Comparison of ENCODE assay signal across 18 cellular contexts in genomic region chr1:201673093-201673492, GRCh38.
"Had no signal": no experiment of that assay in that cellular context is flagged by ENCODE, and none has a peak within 500 bp of the region (broad histone marks: within the 10 kb centered on the region; RNA-seq: fewer than 3 reads in every experiment).

No MANE protein-coding gene starts in this region.

- H3K27ac Mint-ChIP-seq: activated naive CD4-positive, alpha-beta T cell treated with anti-CD3 and anti-CD28 coated beads, Interleukin-2, amount 50 U/mL, for 24 hours; dendritic cell treated with granulocyte-macrophage colony-stimulating factor and Interleukin-4, amounts not matched to agents 40 ng/mL and 50 ng/mL, for 4 days; naive B cell; stimulated activated effector memory CD8-positive, alpha-beta T cell treated with anti-CD3 and anti-CD28 coated beads, Interleukin-12 subunit alpha, Interleukin-12 subunit beta, amount 100 ng/mL, for 72 hours; stimulated activated naive CD8-positive, alpha-beta T cell treated with anti-CD3 and anti-CD28 coated beads, Interleukin-15, amount 100 ng/mL, for 72 hours; WTC11 had no signal

- H3K4me3 Mint-ChIP-seq: activated naive CD4-positive, alpha-beta T cell treated with anti-CD3 and anti-CD28 coated beads, Interleukin-2, amount 50 U/mL, for 24 hours; dendritic cell treated with granulocyte-macrophage colony-stimulating factor and Interleukin-4, amounts not matched to agents 40 ng/mL and 50 ng/mL, for 4 days; stimulated activated effector memory CD8-positive, alpha-beta T cell treated with anti-CD3 and anti-CD28 coated beads, Interleukin-12 subunit alpha, Interleukin-12 subunit beta, amount 100 ng/mL, for 72 hours; stimulated activated naive CD8-positive, alpha-beta T cell treated with anti-CD3 and anti-CD28 coated beads, Interleukin-15, amount 100 ng/mL, for 72 hours; WTC11 had no signal

- DNase-seq: activated gamma-delta T cell treated with Interleukin-2 at 50 U/mL for 16 hours; activated T-cell treated with anti-CD3 and anti-CD28 coated beads, Interleukin-2, amount 50 U/mL, for 1 hour; effector CD8-positive, alpha-beta T cell; erythroblast; foreskin keratinocyte; hippocampal formation; kidney glomerular epithelial cell; left ventricle myocardium superior; mammary epithelial cell; naive B cell; ovary; stimulated activated CD4-positive, alpha-beta T cell treated with anti-CD3 and anti-CD28 coated beads, Interleukin-2, amount 100 ng/mL, for 24 hours; stimulated activated naive CD8-positive, alpha-beta T cell treated with anti-CD3 and anti-CD28 coated beads, Interleukin-15, amount 100 ng/mL, for 72 hours had no signal

- H3K27me3 Mint-ChIP-seq: dendritic cell treated with granulocyte-macrophage colony-stimulating factor and Interleukin-4, amounts not matched to agents 40 ng/mL and 50 ng/mL, for 4 days; stimulated activated naive CD8-positive, alpha-beta T cell treated with anti-CD3 and anti-CD28 coated beads, Interleukin-15, amount 100 ng/mL, for 72 hours had no signal

- H3K36me3 Mint-ChIP-seq: naive B cell; stimulated activated effector memory CD8-positive, alpha-beta T cell treated with anti-CD3 and anti-CD28 coated beads, Interleukin-12 subunit alpha, Interleukin-12 subunit beta, amount 100 ng/mL, for 72 hours; WTC11 had no signal

- H3K4me1 Mint-ChIP-seq: activated naive CD4-positive, alpha-beta T cell treated with anti-CD3 and anti-CD28 coated beads, Interleukin-2, amount 50 U/mL, for 24 hours; naive B cell; stimulated activated effector memory CD8-positive, alpha-beta T cell treated with anti-CD3 and anti-CD28 coated beads, Interleukin-12 subunit alpha, Interleukin-12 subunit beta, amount 100 ng/mL, for 72 hours; stimulated activated naive CD8-positive, alpha-beta T cell treated with anti-CD3 and anti-CD28 coated beads, Interleukin-15, amount 100 ng/mL, for 72 hours had no signal

- H3K9me3 Mint-ChIP-seq: activated naive CD4-positive, alpha-beta T cell treated with anti-CD3 and anti-CD28 coated beads, Interleukin-2, amount 50 U/mL, for 24 hours; dendritic cell treated with granulocyte-macrophage colony-stimulating factor and Interleukin-4, amounts not matched to agents 40 ng/mL and 50 ng/mL, for 4 days; stimulated activated effector memory CD8-positive, alpha-beta T cell treated with anti-CD3 and anti-CD28 coated beads, Interleukin-12 subunit alpha, Interleukin-12 subunit beta, amount 100 ng/mL, for 72 hours; stimulated activated naive CD8-positive, alpha-beta T cell treated with anti-CD3 and anti-CD28 coated beads, Interleukin-15, amount 100 ng/mL, for 72 hours; WTC11 had no signal

- ATAC-seq: foreskin keratinocyte; left ventricle myocardium superior; psoas muscle; stimulated activated effector memory CD8-positive, alpha-beta T cell treated with anti-CD3 and anti-CD28 coated beads, Interleukin-12 subunit alpha, Interleukin-12 subunit beta, amount 100 ng/mL, for 72 hours; stimulated activated naive CD8-positive, alpha-beta T cell treated with anti-CD3 and anti-CD28 coated beads, Interleukin-15, amount 100 ng/mL, for 72 hours; WTC11 had no signal
